Comparison of ENCODE assay signal across 1 cellular context in the genomic region with DNA sequence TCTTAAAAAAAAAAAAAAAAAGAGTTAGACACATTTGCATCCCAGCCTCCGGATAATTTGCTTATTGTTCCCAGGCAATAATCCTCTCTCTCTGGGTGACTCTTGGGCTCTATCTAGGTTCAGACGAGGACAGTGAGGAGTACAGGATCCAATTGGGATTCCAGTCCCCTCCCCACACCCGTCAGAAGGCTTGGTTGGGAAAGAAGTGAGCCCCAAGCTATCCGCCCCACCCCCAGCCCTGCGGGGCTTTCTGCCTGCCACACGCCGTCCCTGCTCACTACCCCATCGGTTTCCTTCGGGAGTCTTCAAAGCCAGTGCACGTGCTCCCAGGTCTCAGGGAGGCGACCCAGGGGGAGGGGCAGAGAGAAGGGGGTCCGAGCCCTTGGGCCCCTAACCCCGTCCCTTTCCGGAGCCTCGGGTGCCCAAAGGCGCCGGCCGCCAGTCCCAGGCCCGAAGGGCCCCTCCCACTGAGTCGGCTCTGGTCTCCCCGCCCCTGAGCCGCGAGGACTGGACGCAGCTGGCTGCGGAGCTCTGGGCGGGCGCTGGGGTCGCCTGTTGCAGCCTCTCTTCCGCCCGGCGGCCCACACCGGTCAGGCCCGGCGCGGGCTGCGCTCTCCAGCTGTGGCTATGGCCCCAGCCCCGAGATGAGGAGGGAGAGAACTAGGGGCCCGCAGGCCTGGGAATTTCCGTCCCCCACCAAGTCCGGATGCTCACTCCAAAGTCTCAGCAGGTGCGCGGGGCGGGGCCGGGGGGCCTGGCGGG.
TF ChIP-seq lines count a peak whose summit lies in the region.

No MANE protein-coding gene starts in this region.

TF ChIP-seq in HEK293, 187 proteins besides CTCF, POLR2A, EP300 and RAD21 (continued from another document):
- TF ChIP-seq ZNF394 (tag by site-specific recombination; IDR thresholded peaks at IDR 0.05; ENCODE audit: borderline replicate concordance) (no peak), ZNF792 (tag by site-specific recombination; IDR thresholded peaks at IDR 0.05) (no peak), SP3 (tag by site-specific recombination; IDR thresholded peaks at IDR 0.05) (peak; percentile 47), ZNF514 (tag by site-specific recombination; IDR thresholded peaks at IDR 0.05) (no peak)
- TF ChIP-seq, protein P1, sequence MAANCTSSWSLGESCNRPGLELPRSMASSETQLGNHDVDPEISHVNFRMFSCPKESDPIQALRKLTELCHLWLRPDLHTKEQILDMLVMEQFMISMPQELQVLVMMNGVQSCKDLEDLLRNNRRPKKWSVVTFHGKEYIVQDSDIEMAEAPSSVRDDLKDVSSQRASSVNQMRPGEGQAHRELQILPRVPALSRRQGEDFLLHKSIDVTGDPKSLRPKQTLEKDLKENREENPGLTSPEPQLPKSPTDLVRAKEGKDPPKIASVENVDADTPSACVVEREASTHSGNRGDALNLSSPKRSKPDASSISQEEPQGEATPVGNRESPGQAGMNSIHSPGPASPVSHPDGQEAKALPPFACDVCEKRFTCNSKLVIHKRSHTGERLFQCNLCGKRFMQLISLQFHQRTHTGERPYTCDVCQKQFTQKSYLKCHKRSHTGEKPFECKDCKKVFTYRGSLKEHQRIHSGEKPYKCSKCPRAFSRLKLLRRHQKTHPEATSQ (tag by site-specific recombination; IDR thresholded peaks at IDR 0.05) = no peak
TF ChIP-seq in HEK293: peak in this region for 17.
